ENCODE assay signal across 9 cellular contexts in the genomic region with DNA sequence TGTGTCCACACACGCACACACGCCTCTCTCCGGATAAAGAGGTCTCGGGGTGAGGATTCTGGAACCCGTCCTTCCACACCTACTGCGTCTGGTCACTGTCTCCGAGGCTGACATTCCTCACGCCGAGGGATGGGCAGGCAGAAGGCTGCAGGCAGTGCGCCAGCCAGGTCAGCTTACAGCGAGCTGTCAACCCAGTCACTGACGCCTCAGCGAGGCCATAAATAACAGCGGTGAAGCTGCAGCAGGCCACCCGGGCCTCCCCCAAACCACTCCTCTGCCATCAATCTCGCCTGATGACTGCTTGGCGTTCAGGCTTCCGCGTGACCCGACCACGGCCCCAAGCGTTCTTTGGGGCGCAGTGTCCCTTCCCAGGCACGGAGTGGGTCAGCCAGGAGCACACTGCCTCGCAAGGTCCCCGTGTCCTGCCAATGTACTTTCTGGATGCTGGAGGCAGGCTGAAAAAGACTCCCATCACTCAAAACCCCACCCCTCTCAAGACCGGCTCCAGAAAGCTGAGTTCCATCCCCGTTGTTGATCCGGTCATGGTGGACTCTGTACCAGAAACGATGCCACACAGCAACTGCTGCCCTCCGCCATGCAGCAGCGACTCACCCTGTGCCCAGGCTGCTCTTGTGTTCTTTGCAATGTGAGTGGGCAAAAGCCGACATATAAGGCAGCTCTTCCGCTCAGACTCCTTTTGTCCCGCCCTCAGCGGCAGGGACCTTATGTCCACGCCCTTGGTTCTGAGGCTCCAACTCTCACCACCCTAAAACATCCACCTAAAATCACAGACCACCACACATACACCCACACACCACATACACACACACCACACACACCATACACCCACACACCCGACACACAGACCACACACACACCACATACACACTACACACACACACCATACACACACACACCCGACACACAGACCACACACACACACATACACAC. TPM values are rescaled to one million over a fixed set of nuclear protein-coding genes. Genes with fewer than 3 reads are reported as not detected.
DNase-seq lines count a peak whose midpoint lies in the region; ATAC-seq, FAIRE-seq and TF ChIP-seq lines count a peak whose summit lies in the region.
"Had no signal": no experiment of that assay in that cellular context is flagged by ENCODE, and none has a peak within 500 bp of the region (broad histone marks: within the 10 kb centered on the region; RNA-seq: fewer than 3 reads in every experiment).

No MANE protein-coding gene starts in this region.

- H3K4me1 ChIP-seq in PC-3 (ENCODE audit: insufficient read depth, low read length) (peaks cover 44% of the 10 kb centered on the region), H1 (replicated peaks in 1 of 4; ENCODE audit: control insufficient read depth in 3 of 4, insufficient read depth in 4 of 4, low read length in 3 of 4) (no peaks in the 10 kb centered on the region; a peak in 3 of 7 replicates)

- peak overlapping the region; percentile 57 for H3K4me3 ChIP-seq in PC-3 (ENCODE audit: low read length)
- H3K4me3 ChIP-seq in H1 (ENCODE audit: extremely low read depth in 1 of 4, insufficient read depth in 2 of 4, low read depth in 3 of 4, low read length in 4 of 4), result no peak overlapping the region

- peak overlapping the region; percentile 73 for H3K9ac ChIP-seq in PC-3 (ENCODE audit: low read length)
- no peak overlapping the region for H3K9ac ChIP-seq in H1 (replicated peaks in 1 of 4; ENCODE audit: extremely low read depth in 1 of 4, low read depth in 3 of 4, low read length in 3 of 4)

- H4K20me1 ChIP-seq in PC-3 (ENCODE audit: low read length) (peaks cover 9% of the 10 kb centered on the region), H1 (replicated peaks in 1 of 2; ENCODE audit: control insufficient read depth in 1 of 2, insufficient read depth in 2 of 2, low read length in 2 of 2) (peaks cover 0 to 23% of the 10 kb centered on the region in 2 experiments)

- no peaks in the 10 kb centered on the region for H3K9me3 ChIP-seq in PC-3 (ENCODE audit: low read length)
- H3K9me3 ChIP-seq in H1 (ENCODE audit: insufficient read depth in 2 of 2, low read depth in 1 of 2, low read length in 1 of 2), result peaks cover 22 to 29% of the 10 kb centered on the region in 2 experiments

- peaks cover 14% of the 10 kb centered on the region for H3K79me1 ChIP-seq in H1 (ENCODE audit: low read depth, low read length)

- DNase-seq in activated naive CD8-positive, alpha-beta T cell treated with anti-CD3 and anti-CD28 coated beads, Interleukin-2, amount 10 ng/mL, durations not matched to agents 7 days and 5 days, result peak; percentile 51
- DNase-seq in activated naive CD8-positive, alpha-beta T cell treated with anti-CD3 and anti-CD28 coated beads for 36 hours, result no peak
- DNase-seq in PC-3 (peak; percentile 96), H1 (ENCODE audit: low read depth in 1 of 2, low spot score in 2 of 2) (no peak), natural killer cell (peak; percentile 33), NCI-H2171 treated with DMSO at 0.1 percent for 48 hours (lab: John Stamatoyannopoulos, UW) (no peak), pons (ENCODE audit: low spot score) (no peak)

- peak overlapping the region; percentile 28; the same call in 1 of the 2 replicates for H4K8ac ChIP-seq in H1 (ENCODE audit: extremely low read depth, insufficient read depth, low read length)

- H3K4ac ChIP-seq in H1 (replicated peaks; ENCODE audit: insufficient read length, low read depth, low read length), result no peak overlapping the region

- H4K91ac ChIP-seq in H1 (replicated peaks; ENCODE audit: insufficient read length, low read length), result peak overlapping the region; percentile 98

- peaks cover 14% of the 10 kb centered on the region for H3F3A ChIP-seq in PC-3 (ENCODE audit: low read length, unreplicated experiment)

- intact Hi-C loops in PC-3 (cut with micrococcal nuclease), result loop anchor here (2.0 to 5.0 kb wide), 4 partner anchors 183 to 452 kb away; no protein-coding TSS in a partner anchor
- intact Hi-C loops in natural killer cell (cut with micrococcal nuclease), result no loop called here

- H2AK5ac ChIP-seq in H1 (ENCODE audit: low read depth, low read length), result peak overlapping the region; percentile 89; the same call in 1 of the 2 replicates

- no peak overlapping the region for H2BK20ac ChIP-seq in H1 (ENCODE audit: low read length)

- POLR2A ChIA-PET in activated naive CD8-positive, alpha-beta T cell treated with anti-CD3 and anti-CD28 coated beads, Interleukin-2, amount 10 ng/mL, durations not matched to agents 7 days and 5 days (lab: Charles Lee), result no interaction called here
- POLR2A ChIA-PET in PC-3 (lab: Charles Lee; ENCODE audit: unreplicated experiment), result interaction anchor here (0.5 to 2.6 kb wide), 5 partner anchors 183 to 252 kb away, joined by 4 to 28 read pairs (median 6); a partner anchor contains a TSS
- POLR2A ChIA-PET in H1 (lab: Charles Lee; ENCODE audit: partially characterized antibody), result no interaction called here

- H3K36me3 Mint-ChIP-seq in activated naive CD8-positive, alpha-beta T cell treated with anti-CD3 and anti-CD28 coated beads, Interleukin-2, amount 10 ng/mL, durations not matched to agents 7 days and 5 days, result no peaks in the 10 kb centered on the region
- H3K36me3 Mint-ChIP-seq in activated naive CD8-positive, alpha-beta T cell treated with anti-CD3 and anti-CD28 coated beads for 36 hours, result no peaks in the 10 kb centered on the region
- H3K36me3 Mint-ChIP-seq in natural killer cell, result peaks cover 3% of the 10 kb centered on the region

- peak overlapping the region; percentile 37; the same call in 1 of the 2 replicates for H2BK15ac ChIP-seq in H1 (ENCODE audit: low read length)

- peak overlapping the region; percentile 100 for H3K56ac ChIP-seq in H1 (replicated peaks; ENCODE audit: insufficient read length, low read depth, low read length)

- no peak for TF ChIP-seq POLR2A in H1 (IDR thresholded peaks at IDR 0.05; ENCODE audit: control extremely low read depth in 1 of 2, low read depth in 2 of 2, low read length in 2 of 2)

- TSS peak; percentile 59 for BruUV-seq in PC-3 (replicated peaks; lab: Mats Ljungman, UMichigan)

- no peaks in the 10 kb centered on the region for H3K27me3 ChIP-seq in PC-3 (ENCODE audit: low read length)
- peaks cover 0 to 3% (median 0%) of the 10 kb centered on the region in 4 experiments; a peak in 1 of 7 replicates for H3K27me3 ChIP-seq in H1 (replicated peaks in 1 of 4; ENCODE audit: control insufficient read depth in 3 of 4, extremely low read depth in 1 of 4, insufficient read depth in 3 of 4, low read length in 3 of 4)

- no peak overlapping the region for H3K4me3 Mint-ChIP-seq in activated naive CD8-positive, alpha-beta T cell treated with anti-CD3 and anti-CD28 coated beads, Interleukin-2, amount 10 ng/mL, durations not matched to agents 7 days and 5 days
- no peak overlapping the region for H3K4me3 Mint-ChIP-seq in activated naive CD8-positive, alpha-beta T cell treated with anti-CD3 and anti-CD28 coated beads for 36 hours
- H3K4me3 Mint-ChIP-seq in natural killer cell, result no peak overlapping the region

- no peak overlapping the region for H3K27ac Mint-ChIP-seq in activated naive CD8-positive, alpha-beta T cell treated with anti-CD3 and anti-CD28 coated beads, Interleukin-2, amount 10 ng/mL, durations not matched to agents 7 days and 5 days
- no peak overlapping the region for H3K27ac Mint-ChIP-seq in activated naive CD8-positive, alpha-beta T cell treated with anti-CD3 and anti-CD28 coated beads for 36 hours
- no peak overlapping the region for H3K27ac Mint-ChIP-seq in natural killer cell

- WGBS in H1 (ENCODE audit: extremely low coverage in 1 of 2, insufficient coverage in 1 of 2, insufficient read length in 1 of 2, insufficient replicate concordance in 2 of 2, low coverage in 1 of 2, low lambda C conversion rate in 2 of 2, missing lambda C conversion rate in 1 of 2), 2 experiments, result 87% methylated on average over 37 of the region's 39 CpGs; no CpG with 5 or more reads in 1 of the 2 experiments

- H3K4me1 Mint-ChIP-seq in activated naive CD8-positive, alpha-beta T cell treated with anti-CD3 and anti-CD28 coated beads, Interleukin-2, amount 10 ng/mL, durations not matched to agents 7 days and 5 days, result no peaks in the 10 kb centered on the region
- H3K4me1 Mint-ChIP-seq in activated naive CD8-positive, alpha-beta T cell treated with anti-CD3 and anti-CD28 coated beads for 36 hours, result no peaks in the 10 kb centered on the region
- peaks cover 0 to 7% of the 10 kb centered on the region in 2 donors for H3K4me1 Mint-ChIP-seq in natural killer cell

- no peak for TF ChIP-seq RAD21 in H1 (IDR thresholded peaks at IDR 0.05 in 1 of 2, conservative IDR thresholded peaks at IDR 0.05 in 1 of 2; ENCODE audit: low read depth in 2 of 2, low read length in 2 of 2)

- H2BK120ac ChIP-seq in H1 (replicated peaks; ENCODE audit: low read depth, low read length), result no peak overlapping the region

- TF ChIP-seq CTCF in PC-3 (conservative IDR thresholded peaks at IDR 0.05; ENCODE audit: low read depth, low read length) (no peak), H1 (IDR thresholded peaks at IDR 0.05; ENCODE audit: control extremely low read depth in 1 of 3, insufficient read depth in 1 of 3, low read depth in 1 of 3, low read length in 3 of 3) (no peak), natural killer cell (IDR thresholded peaks at IDR 0.05) (no peak)

- FAIRE-seq in H1 (lab: Jason Lieb, UNC), result no peak
- FAIRE-seq: G401.6 had no signal

- H2AFZ ChIP-seq in PC-3 (ENCODE audit: low read length) (peak overlapping the region; percentile 57), H1 (ENCODE audit: low read length) (no peak overlapping the region)

- no peaks in the 10 kb centered on the region for H3K9me2 ChIP-seq in PC-3 (replicated peaks; ENCODE audit: low read length)

- no peak overlapping the region for H4K5ac ChIP-seq in H1 (ENCODE audit: insufficient read length, low read depth, low read length)

- H3K18ac ChIP-seq in H1 (ENCODE audit: extremely low read depth, low read length), result 0 out of 2 replicates have a peak overlapping the region, but pooled peaks have one; percentile 9

- H2BK12ac ChIP-seq in H1 (ENCODE audit: low read depth, low read length), result peak overlapping the region; percentile 81; the same call in 1 of the 2 replicates

- TF ChIP-seq EP300 in H1 (IDR thresholded peaks at IDR 0.05; ENCODE audit: borderline replicate concordance in 1 of 2, low read depth in 2 of 2, low read length in 2 of 2), result no peak

- peaks cover 14% of the 10 kb centered on the region for H3K27me3 Mint-ChIP-seq in activated naive CD8-positive, alpha-beta T cell treated with anti-CD3 and anti-CD28 coated beads, Interleukin-2, amount 10 ng/mL, durations not matched to agents 7 days and 5 days
- H3K27me3 Mint-ChIP-seq in activated naive CD8-positive, alpha-beta T cell treated with anti-CD3 and anti-CD28 coated beads for 36 hours, result peaks cover 4% of the 10 kb centered on the region
- peaks cover 10 to 12% of the 10 kb centered on the region in 2 donors for H3K27me3 Mint-ChIP-seq in natural killer cell (ENCODE audit: low read depth in 2 of 2)

- peaks cover 6% of the 10 kb centered on the region for H3K9me3 Mint-ChIP-seq in activated naive CD8-positive, alpha-beta T cell treated with anti-CD3 and anti-CD28 coated beads, Interleukin-2, amount 10 ng/mL, durations not matched to agents 7 days and 5 days
- peaks cover 6% of the 10 kb centered on the region for H3K9me3 Mint-ChIP-seq in activated naive CD8-positive, alpha-beta T cell treated with anti-CD3 and anti-CD28 coated beads for 36 hours
- H3K9me3 Mint-ChIP-seq in natural killer cell, result peaks cover 2 to 3% of the 10 kb centered on the region in 2 donors

- peaks cover 35% of the 10 kb centered on the region for H3K79me2 ChIP-seq in PC-3 (ENCODE audit: low read length)
- H3K79me2 ChIP-seq in H1 (ENCODE audit: control insufficient read depth in 1 of 2, insufficient read depth in 2 of 2, low read length in 2 of 2), result no peaks in the 10 kb centered on the region

- H3K36me3 ChIP-seq in PC-3 (ENCODE audit: low read depth, low read length), result peaks cover 21% of the 10 kb centered on the region
- H3K36me3 ChIP-seq in H1 (ENCODE audit: control insufficient read depth in 2 of 4, insufficient read depth in 4 of 4, low read length in 3 of 4), result no peaks in the 10 kb centered on the region; a peak in 1 of 8 replicates

- H2BK5ac ChIP-seq in H1 (ENCODE audit: low read depth, low read length), result no peak overlapping the region

- peaks cover 28% of the 10 kb centered on the region; the same call in 1 of the 2 replicates for H3K23me2 ChIP-seq in H1 (ENCODE audit: low read depth, low read length)

- no peak overlapping the region for H3K23ac ChIP-seq in H1 (ENCODE audit: insufficient read length)

- H3K4me2 ChIP-seq in PC-3 (ENCODE audit: low read length) (peak overlapping the region; percentile 75), H1 (ENCODE audit: insufficient read depth in 1 of 2, low read depth in 2 of 2, low read length in 2 of 2) (no peak overlapping the region)

- no peak overlapping the region for H3K14ac ChIP-seq in H1 (ENCODE audit: insufficient read length)

- ATAC-seq in activated naive CD8-positive, alpha-beta T cell treated with anti-CD3 and anti-CD28 coated beads, Interleukin-2, amount 10 ng/mL, durations not matched to agents 7 days and 5 days (ENCODE audit: low read depth), result peak; percentile 27
- ATAC-seq in PC-3 (peak; percentile 57), natural killer cell (peak; percentile 49 to 73 (median 60)), GM19467 (IDR thresholded peaks at IDR 0.05; ENCODE audit: unreplicated experiment) (no peak)

- H3K27ac ChIP-seq in PC-3 (ENCODE audit: low read length) (peak overlapping the region; percentile 100), H1 (ENCODE audit: low read depth, low read length) (no peak overlapping the region)

- CTCF ChIA-PET in PC-3 (lab: Charles Lee) (interaction anchor here (1.0 kb wide), 1 partner anchor 19 kb away, joined by 4 read pairs; no protein-coding TSS in a partner anchor), H1 (lab: Charles Lee; ENCODE audit: partially characterized antibody) (interaction anchor here (1.0 to 2.4 kb wide), 5 partner anchors 8 to 113 kb away, joined by 3 to 11 read pairs (median 3); no protein-coding TSS in a partner anchor)

RNA-seq across cellular contexts. Expression of a gene that starts 27.1 kb away (rescaled TPM):
- total RNA-seq in activated naive CD8-positive, alpha-beta T cell treated with anti-CD3 and anti-CD28 coated beads, Interleukin-2, amount 10 ng/mL, durations not matched to agents 7 days and 5 days, result not detected
- not detected for total RNA-seq in activated naive CD8-positive, alpha-beta T cell treated with anti-CD3 and anti-CD28 coated beads for 36 hours
- total RNA-seq in PC-3 (2014; rRNA removed), result 0.07 TPM in 1 of 2 replicates, not detected in the other
- total RNA-seq in H1 (2021; fragmentation: NEBNext Ultra II Directional; extraction: Animal tissue kit (Norgen Biotek cat#: 25700)), result not detected in 2 replicates
- polyA plus RNA-seq in H1 (2011; rRNA removed), result 0.03 TPM in 1 of 2 replicates, not detected in the other
- polyA plus RNA-seq in H1 (2011; cell fraction: cytosol; rRNA removed), result not detected
- polyA plus RNA-seq in H1 (2011; cell fraction: nucleus; rRNA removed), result not detected
- polyA plus RNA-seq in H1 (2012, experiment 1 of 2), result 0.12 TPM in 1 of 4 replicates, not detected in the others
- not detected for polyA plus RNA-seq in H1 (2012, experiment 2 of 2)
- 0.02 TPM for polyA plus RNA-seq in H1 (2013, experiment 1 of 2)
- 0.02 TPM for polyA plus RNA-seq in H1 (2013, experiment 2 of 2)
- polyA minus RNA-seq in H1 (2011; rRNA and poly(A)+ RNA removed), result not detected in 2 replicates
- not detected for polyA minus RNA-seq in H1 (2011; cell fraction: cytosol; rRNA and poly(A)+ RNA removed)
- not detected for polyA minus RNA-seq in H1 (2011; cell fraction: nucleus; rRNA and poly(A)+ RNA removed)
- not detected for total RNA-seq in natural killer cell

RNA-seq across cellular contexts. Expression of a gene that starts 45.5 kb away (rescaled TPM):
- not detected for total RNA-seq in activated naive CD8-positive, alpha-beta T cell treated with anti-CD3 and anti-CD28 coated beads, Interleukin-2, amount 10 ng/mL, durations not matched to agents 7 days and 5 days
- not detected for total RNA-seq in activated naive CD8-positive, alpha-beta T cell treated with anti-CD3 and anti-CD28 coated beads for 36 hours
- total RNA-seq in PC-3 (2014; rRNA removed) (0.29 and 0.36 TPM in 2 replicates), natural killer cell (not detected)
- 0.37 and 0.40 TPM in 2 replicates for total RNA-seq in H1 (2021; fragmentation: NEBNext Ultra II Directional; extraction: Animal tissue kit (Norgen Biotek cat#: 25700))
- polyA plus RNA-seq in H1 (2011; rRNA removed), result 0.15 and 0.17 TPM in 2 replicates
- 0.08 TPM for polyA plus RNA-seq in H1 (2011; cell fraction: cytosol; rRNA removed)
- polyA plus RNA-seq in H1 (2011; cell fraction: nucleus; rRNA removed), result 0.19 TPM
- polyA plus RNA-seq in H1 (2012, experiment 1 of 2), result 0.11 to 0.16 TPM (median 0.16 TPM) in 3 of 4 replicates, not detected in the other
- 0.07 TPM for polyA plus RNA-seq in H1 (2012, experiment 2 of 2)
- 0.34 TPM for polyA plus RNA-seq in H1 (2013, experiment 1 of 2)
- 0.42 TPM for polyA plus RNA-seq in H1 (2013, experiment 2 of 2)
- 0.17 and 0.32 TPM in 2 replicates for polyA minus RNA-seq in H1 (2011; rRNA and poly(A)+ RNA removed)
- not detected for polyA minus RNA-seq in H1 (2011; cell fraction: cytosol; rRNA and poly(A)+ RNA removed)
- 0.10 TPM for polyA minus RNA-seq in H1 (2011; cell fraction: nucleus; rRNA and poly(A)+ RNA removed)

Comparison
In these comparisons a context has a peak if more than half of its experiments do, and no peak if none do; other contexts are left out.
1. DNase-seq: peak in activated naive CD8-positive, alpha-beta T cell treated with anti-CD3 and anti-CD28 coated beads, Interleukin-2, amount 10 ng/mL, durations not matched to agents 7 days and 5 days (single experiment), PC-3 (single experiment) and natural killer cell (single experiment); none in activated naive CD8-positive, alpha-beta T cell treated with anti-CD3 and anti-CD28 coated beads for 36 hours (single experiment), H1 (0 of 2), NCI-H2171 treated with DMSO at 0.1 percent for 48 hours (single experiment) and pons (single experiment).